25 cellular contexts compared by ENCODE assay signal in the genomic region with DNA sequence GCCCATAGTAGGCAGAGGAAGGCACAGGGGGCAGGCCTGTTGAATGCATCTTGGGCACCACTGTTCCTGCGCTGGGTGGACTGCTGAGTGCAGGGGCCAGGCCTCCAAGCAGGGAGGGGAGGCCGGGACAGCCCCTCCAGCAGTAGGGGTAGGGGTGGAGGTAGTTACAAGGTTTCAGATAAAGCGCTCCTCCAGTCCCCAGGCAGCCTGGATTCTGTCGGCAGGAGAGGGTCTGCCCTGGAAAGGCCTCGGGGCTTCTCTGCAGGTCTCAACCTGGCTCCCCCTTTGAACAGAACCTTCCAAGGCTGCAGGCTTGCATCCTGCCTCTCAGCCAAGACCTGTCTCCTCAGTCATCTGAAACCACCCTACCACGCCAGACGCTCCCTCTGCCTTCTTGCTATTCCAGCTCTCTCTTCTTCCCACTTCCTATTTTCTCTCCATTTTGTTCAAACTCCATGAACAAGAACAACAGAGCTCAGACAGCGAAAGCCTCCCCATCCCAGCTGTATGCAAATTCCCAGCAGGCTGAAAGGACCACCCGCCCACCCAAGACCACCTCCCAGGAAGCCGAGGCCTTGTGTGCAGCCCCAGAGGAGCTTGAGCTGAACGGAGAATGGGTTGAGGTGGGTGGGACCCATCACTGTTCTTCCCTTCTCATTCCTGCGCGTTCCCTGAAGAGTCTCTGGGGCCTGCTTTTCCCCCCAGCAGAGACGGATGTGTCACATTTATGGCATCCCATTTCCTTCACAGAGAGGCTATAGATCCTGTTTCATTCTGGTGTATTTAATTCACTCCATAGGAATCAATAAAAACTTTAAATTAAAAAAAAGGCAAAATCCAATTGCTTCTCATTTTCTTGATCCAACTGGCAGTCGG. TPM values are rescaled to one million over a fixed set of nuclear protein-coding genes. Genes with fewer than 3 reads are reported as not detected.
"Had no signal": no experiment of that assay in that cellular context is flagged by ENCODE, and none has a peak within 500 bp of the region (broad histone marks: within the 10 kb centered on the region; RNA-seq: fewer than 3 reads in every experiment).

No MANE protein-coding gene starts in this region.

- H3K27me3 ChIP-seq: body of pancreas, testis, upper lobe of left lung had no signal

- FAIRE-seq: endothelial cell of umbilical vein, pancreas had no signal

- H3K36me3 ChIP-seq: esophagus muscularis mucosa, gastroesophageal sphincter, heart right ventricle, lower lobe of right lung, pancreas, stomach, upper lobe of left lung had no signal

- ATAC-seq: activated CD4-positive, alpha-beta T cell treated with anti-CD3 and anti-CD28 coated beads for 36 hours; body of pancreas; gastroesophageal sphincter; left colon; lower lobe of right lung; pancreas; sciatic nerve; WTC11 had no signal

- DNase-seq: activated CD4-positive, alpha-beta memory T cell treated with anti-CD3 and anti-CD28 coated beads for 36 hours; activated CD4-positive, alpha-beta T cell treated with anti-CD3 and anti-CD28 coated beads for 36 hours; body of pancreas; caudate nucleus; cortex of kidney; heart right ventricle; left colon; lower lobe of right lung; pancreas; stimulated activated CD4-positive, alpha-beta T cell treated with anti-CD3 and anti-CD28 coated beads, Interleukin-4, amount 100 ng/mL, for 1 hour; stomach; testis; upper lobe of left lung had no signal

- H3K27ac Mint-ChIP-seq: activated CD4-positive, alpha-beta memory T cell treated with anti-CD3 and anti-CD28 coated beads for 36 hours; activated CD4-positive, alpha-beta T cell treated with anti-CD3 and anti-CD28 coated beads for 36 hours; activated naive CD8-positive, alpha-beta T cell; mesothelial cell of epicardium; WTC11 had no signal

- H3K9me3 Mint-ChIP-seq: activated CD4-positive, alpha-beta memory T cell treated with anti-CD3 and anti-CD28 coated beads for 36 hours; mesothelial cell of epicardium; WTC11 had no signal

- H3K4me1 Mint-ChIP-seq: mesothelial cell of epicardium had no signal

- H3K36me3 Mint-ChIP-seq: activated CD4-positive, alpha-beta memory T cell treated with anti-CD3 and anti-CD28 coated beads for 36 hours; activated naive CD8-positive, alpha-beta T cell; mesothelial cell of epicardium; WTC11 had no signal

- H3K27ac ChIP-seq: body of pancreas, esophagus muscularis mucosa, gastroesophageal sphincter, heart right ventricle, lower lobe of right lung, pancreas, stomach, testis, upper lobe of left lung had no signal

- H3K4me2 ChIP-seq: smooth muscle cell had no signal

- H3K9me3 ChIP-seq: body of pancreas, esophagus muscularis mucosa, gastroesophageal sphincter, heart right ventricle, lower lobe of right lung, pancreas, stomach, testis, upper lobe of left lung had no signal

- H3K4me3 ChIP-seq: body of pancreas, esophagus muscularis mucosa, gastroesophageal sphincter, heart right ventricle, lower lobe of right lung, pancreas, smooth muscle cell, stomach, testis, upper lobe of left lung had no signal

- H3K4me1 ChIP-seq: body of pancreas, esophagus muscularis mucosa, gastroesophageal sphincter, lower lobe of right lung, pancreas, upper lobe of left lung had no signal

- H3K4me3 Mint-ChIP-seq: activated CD4-positive, alpha-beta memory T cell treated with anti-CD3 and anti-CD28 coated beads for 36 hours; activated CD4-positive, alpha-beta T cell treated with anti-CD3 and anti-CD28 coated beads for 36 hours; activated naive CD8-positive, alpha-beta T cell; mesothelial cell of epicardium; WTC11 had no signal

RNA-seq across cellular contexts. Expression of gene MLN, which starts 1.4 kb away (rescaled TPM):
- total RNA-seq: activated CD4-positive, alpha-beta memory T cell treated with anti-CD3 and anti-CD28 coated beads for 36 hours; activated CD4-positive, alpha-beta T cell treated with anti-CD3 and anti-CD28 coated beads for 36 hours; body of pancreas; endothelial cell of umbilical vein; esophagus muscularis mucosa; gastroesophageal sphincter; heart right ventricle; left colon; lower lobe of right lung; mesothelial cell of epicardium; pancreas; pulmonary artery endothelial cell; sciatic nerve; SK-MEL-5; smooth muscle cell; stomach; T-helper 2 cell treated with Interferon-gamma antibody and Interleukin-4, amounts not matched to agents 100 ng/mL and 5 ng/mL, for 36 hours; testis; upper lobe of left lung; WTC11 had no signal
- polyA plus RNA-seq: endothelial cell of umbilical vein, heart right ventricle, neural cell, pancreas, smooth muscle cell, stomach had no signal

RNA-seq across cellular contexts. Expression of gene IP6K3, which starts 55.7 kb away (rescaled TPM):
- total RNA-seq: activated CD4-positive, alpha-beta memory T cell treated with anti-CD3 and anti-CD28 coated beads for 36 hours; activated CD4-positive, alpha-beta T cell treated with anti-CD3 and anti-CD28 coated beads for 36 hours; body of pancreas; endothelial cell of umbilical vein; pulmonary artery endothelial cell; SK-MEL-5; T-helper 2 cell treated with Interferon-gamma antibody and Interleukin-4, amounts not matched to agents 100 ng/mL and 5 ng/mL, for 36 hours had no signal
- polyA plus RNA-seq: endothelial cell of umbilical vein, neural cell had no signal
